Comparison of ENCODE assay signal across 10 cellular contexts in genomic region chr1:223738465-223739365, GRCh38. TPM values are rescaled to one million over a fixed set of nuclear protein-coding genes. Genes with fewer than 3 reads are reported as not detected.
DNase-seq lines count a peak whose midpoint lies in the region; ATAC-seq and TF ChIP-seq lines count a peak whose summit lies in the region.
"Had no signal": no experiment of that assay in that cellular context is flagged by ENCODE, and none has a peak within 500 bp of the region (broad histone marks: within the 10 kb centered on the region; RNA-seq: fewer than 3 reads in every experiment).

No MANE protein-coding gene starts in this region.

- no peak overlapping the region for H3K56ac ChIP-seq in IMR-90 (ENCODE audit: extremely low read depth, insufficient read depth, low read length)

- no peak overlapping the region for H3K18ac ChIP-seq in IMR-90 (ENCODE audit: low read depth, low read length)
- H3K18ac ChIP-seq in neuronal stem cell (ENCODE audit: low read length) = no peak overlapping the region

- H2BK120ac ChIP-seq in IMR-90 (ENCODE audit: low read depth, low read length) (no peak overlapping the region), neuronal stem cell (ENCODE audit: low read depth, low read length) (no peak overlapping the region)

- no peak for TF ChIP-seq RAD21 in IMR-90 (IDR thresholded peaks at IDR 0.05; ENCODE audit: low read length)

- POLR2A ChIA-PET in IMR-90 (lab: Charles Lee; ENCODE audit: unreplicated experiment) = no interaction called here
- POLR2A ChIA-PET in MCF 10A (lab: Yijun Ruan, JAX) = interaction anchor here (0.7 to 6.2 kb wide), 16 partner anchors 8 to 38 kb away, joined by 3 to 64 read pairs (median 7); partner anchors contain the start of gene CAPN2

- CTCF ChIA-PET in IMR-90 (lab: Yijun Ruan, JAX) (interaction anchor here (2.2 kb wide), 1 partner anchor 10 kb away, joined by 7 read pairs; no protein-coding TSS in a partner anchor), MCF 10A (lab: Yijun Ruan, JAX) (interaction anchor here (0.6 to 5.7 kb wide), 18 partner anchors 11 to 1179 kb away, joined by 3 to 70 read pairs (median 4); partner anchors contain the start of gene CAPN2)

- peaks cover 70% of the 10 kb centered on the region for H3K36me3 Mint-ChIP-seq in MCF 10A (ENCODE audit: insufficient read depth, unreplicated experiment)

- peaks cover 42% of the 10 kb centered on the region for H3K4me1 Mint-ChIP-seq in MCF 10A (ENCODE audit: insufficient read depth, unreplicated experiment)

- DNase-seq in IMR-90 (no peak), MCF 10A (ENCODE audit: unreplicated experiment) (peak; percentile 72), kidney glomerular epithelial cell (lab: John Stamatoyannopoulos, UW) (peak; percentile 77), stomach (peak; percentile 75), cortex of kidney (lab: John Stamatoyannopoulos, UW) (no peak), neuronal stem cell (ENCODE audit: low spot score) (no peak), DMS 273 treated with DMSO at 0.1 percent for 48 hours (lab: John Stamatoyannopoulos, UW) (no peak), CD1c-positive myeloid dendritic cell (ENCODE audit: extremely low spot score) (no peak)
- DNase-seq: activated CD4-positive, alpha-beta T cell treated with anti-CD3 and anti-CD28 coated beads, Interleukin-2, amount 10 ng/mL, durations not matched to agents 7 days and 5 days; anterior cingulate cortex had no signal

- no TSS peak for BruUV-seq in IMR-90 (replicated peaks; lab: Mats Ljungman, UMichigan)
- BruUV-seq in MCF 10A (replicated peaks; lab: Mats Ljungman, UMichigan) = no TSS peak

- H3K4me2 ChIP-seq in IMR-90 (ENCODE audit: low read depth, low read length) (no peak overlapping the region), neuronal stem cell (ENCODE audit: insufficient read depth, low read length, poor library complexity, severe bottlenecking) (no peak overlapping the region)

- intact Hi-C loops in IMR-90 (cut with micrococcal nuclease) (no loop called here), MCF 10A (cut with micrococcal nuclease) (loop anchor here (2.0 kb wide), 1 partner anchor 38 kb away; no protein-coding TSS in a partner anchor), stomach (cut with DNase I; ENCODE audit: low total_unique reads) (no loop called here)

- H3K36me3 ChIP-seq in IMR-90 (ENCODE audit: control insufficient read depth, insufficient read depth, low read length) = peaks cover 44% of the 10 kb centered on the region
- peaks cover 4 to 49% (median 10%) of the 10 kb centered on the region in 4 donors for H3K36me3 ChIP-seq in stomach
- H3K36me3 ChIP-seq in neuronal stem cell (replicated peaks in 1 of 2; ENCODE audit: control insufficient read depth in 2 of 2, insufficient read depth in 2 of 2, low read length in 2 of 2) = peaks cover 8 to 31% of the 10 kb centered on the region in 2 donors

- no peak overlapping the region for H2BK20ac ChIP-seq in IMR-90 (ENCODE audit: low read depth, low read length)

- H3K9ac ChIP-seq in IMR-90 (ENCODE audit: low read depth, low read length) (no peak overlapping the region), neuronal stem cell (ENCODE audit: low read depth, low read length, poor library complexity) (no peak overlapping the region)

- no peak overlapping the region for H3K4me3 Mint-ChIP-seq in MCF 10A (ENCODE audit: unreplicated experiment)
- H3K4me3 Mint-ChIP-seq: activated CD4-positive, alpha-beta T cell treated with anti-CD3 and anti-CD28 coated beads, Interleukin-2, amount 10 ng/mL, durations not matched to agents 7 days and 5 days had no signal

- H4K91ac ChIP-seq in IMR-90 (ENCODE audit: insufficient read depth, low read depth, low read length) (no peak overlapping the region), neuronal stem cell (ENCODE audit: low read depth, low read length, poor library complexity) (no peak overlapping the region)

- H2BK5ac ChIP-seq in IMR-90 (ENCODE audit: low read depth, low read length, poor library complexity, severe bottlenecking) = peak overlapping the region; percentile 13
- no peak overlapping the region for H2BK5ac ChIP-seq in neuronal stem cell (ENCODE audit: low read length)

- no peak overlapping the region for H4K8ac ChIP-seq in IMR-90 (ENCODE audit: low read depth in 2 of 2, low read length in 2 of 2)
- H4K8ac ChIP-seq in neuronal stem cell (ENCODE audit: low read depth, low read length) = no peak overlapping the region

- no peak overlapping the region for H2AFZ ChIP-seq in IMR-90 (replicated peaks; ENCODE audit: low read length, poor library complexity)
- no peak overlapping the region for H2AFZ ChIP-seq in neuronal stem cell (ENCODE audit: low read length)

- TF ChIP-seq CTCF in IMR-90 (conservative IDR thresholded peaks at IDR 0.05; ENCODE audit: low read depth, low read length) = no peak
- TF ChIP-seq CTCF in MCF 10A (IDR thresholded peaks at IDR 0.05; ENCODE audit: unreplicated experiment) = no peak
- TF ChIP-seq CTCF in stomach (IDR thresholded peaks at IDR 0.05) = no peak

- in situ Hi-C loops in IMR-90 (cut with MboI; ENCODE audit: low sequenced_read_pairs) = no loop called here

- H3K9me1 ChIP-seq in IMR-90 (ENCODE audit: insufficient read depth, low read length) = peaks cover 46% of the 10 kb centered on the region

- H3K9me3 Mint-ChIP-seq in MCF 10A (ENCODE audit: unreplicated experiment) = no peaks in the 10 kb centered on the region
- H3K9me3 Mint-ChIP-seq: activated CD4-positive, alpha-beta T cell treated with anti-CD3 and anti-CD28 coated beads, Interleukin-2, amount 10 ng/mL, durations not matched to agents 7 days and 5 days had no signal

- H3K27me3 ChIP-seq in IMR-90 (ENCODE audit: control insufficient read depth, insufficient read depth, low read length) (no peaks in the 10 kb centered on the region), stomach (no peaks in the 10 kb centered on the region), neuronal stem cell (ENCODE audit: control insufficient read depth in 3 of 3, insufficient read depth in 3 of 3, low read depth in 1 of 3, low read length in 3 of 3) (no peaks in the 10 kb centered on the region)

- H3K79me1 ChIP-seq in IMR-90 (ENCODE audit: low read depth in 1 of 2, low read length in 2 of 2) (peaks cover 60 to 83% of the 10 kb centered on the region in 2 experiments), neuronal stem cell (ENCODE audit: low read depth, low read length) (no peaks in the 10 kb centered on the region)

- no peaks in the 10 kb centered on the region for H3K27me3 Mint-ChIP-seq in MCF 10A (ENCODE audit: insufficient read depth, unreplicated experiment)
- H3K27me3 Mint-ChIP-seq: activated CD4-positive, alpha-beta T cell treated with anti-CD3 and anti-CD28 coated beads, Interleukin-2, amount 10 ng/mL, durations not matched to agents 7 days and 5 days had no signal

- H2BK15ac ChIP-seq in IMR-90 (ENCODE audit: low read depth, low read length) = no peak overlapping the region
- no peak overlapping the region for H2BK15ac ChIP-seq in neuronal stem cell (ENCODE audit: low read length)

- H3K4me3 ChIP-seq in IMR-90 (ENCODE audit: insufficient read depth, low read depth, low read length) (no peak overlapping the region), stomach (peak overlapping the region in 1 of 4 donors; percentile 10), neuronal stem cell (ENCODE audit: low read length in 2 of 2) (no peak overlapping the region)

- H2AK5ac ChIP-seq in IMR-90 (ENCODE audit: low read depth, low read length) (no peak overlapping the region; the same call in 1 of the 2 replicates), neuronal stem cell (ENCODE audit: low read depth, low read length) (no peak overlapping the region)

- H3K27ac Mint-ChIP-seq in MCF 10A (ENCODE audit: low read depth, unreplicated experiment) = peak overlapping the region; percentile 82
- H3K27ac Mint-ChIP-seq: activated CD4-positive, alpha-beta T cell treated with anti-CD3 and anti-CD28 coated beads, Interleukin-2, amount 10 ng/mL, durations not matched to agents 7 days and 5 days had no signal

- TF ChIP-seq POLR2A in IMR-90 (IDR thresholded peaks at IDR 0.05; ENCODE audit: low read depth, low read length) (no peak), stomach (IDR thresholded peaks at IDR 0.05) (no peak)

- dilution Hi-C loops in IMR-90 (cut with HindIII; ENCODE audit: low sequenced_read_pairs, unreplicated experiment) = no loop called here

- H3K14ac ChIP-seq in IMR-90 (replicated peaks; ENCODE audit: low read depth, low read length) (no peak overlapping the region), neuronal stem cell (ENCODE audit: low read length) (no peak overlapping the region)

- no peak overlapping the region; the same call in 1 of the 2 replicates for H3K23ac ChIP-seq in IMR-90 (ENCODE audit: low read depth, low read length)
- H3K23ac ChIP-seq in neuronal stem cell (ENCODE audit: low read depth, low read length, poor library complexity) = no peak overlapping the region

- H2BK12ac ChIP-seq in neuronal stem cell (ENCODE audit: low read length) = no peak overlapping the region

- TF ChIP-seq EP300 in stomach (IDR thresholded peaks at IDR 0.05) = no peak

- H2AK9ac ChIP-seq in IMR-90 (replicated peaks; ENCODE audit: low read depth, low read length, poor library complexity) = no peak overlapping the region

- H4K20me1 ChIP-seq in IMR-90 (ENCODE audit: insufficient read depth, low read length) = peaks cover 86% of the 10 kb centered on the region

- H3K9me3 ChIP-seq in IMR-90 (ENCODE audit: control insufficient read depth, insufficient read depth, low read length) (no peaks in the 10 kb centered on the region), stomach (no peaks in the 10 kb centered on the region), neuronal stem cell (replicated peaks in 1 of 2; ENCODE audit: control insufficient read depth in 2 of 2, insufficient read depth in 1 of 2, low read depth in 1 of 2, low read length in 2 of 2) (no peaks in the 10 kb centered on the region)

- H3K27ac ChIP-seq in IMR-90 (ENCODE audit: insufficient read depth, low read length) (no peak overlapping the region), stomach (peak overlapping the region; percentile 83 to 94 (median 89)), neuronal stem cell (replicated peaks; ENCODE audit: low read length) (no peak overlapping the region)

- no CpG with 5 or more reads among the region's 14 CpGs for WGBS in IMR-90 (ENCODE audit: extremely low coverage in 2 of 2, insufficient read length in 1 of 2), 2 experiments
- WGBS in stomach, 5 donors = 29 to 44% (median 35%) methylated on average over 14 of the region's 14 CpGs
- no CpG with 5 or more reads among the region's 14 CpGs for WGBS in neuronal stem cell (ENCODE audit: extremely low coverage in 2 of 2, insufficient read length in 2 of 2, insufficient replicate concordance in 1 of 2), 2 donors

- no peak overlapping the region for H4K5ac ChIP-seq in IMR-90 (ENCODE audit: low read depth, low read length)

- H3K4ac ChIP-seq in IMR-90 (ENCODE audit: low read depth, low read length) = no peak overlapping the region
- H3K4ac ChIP-seq in neuronal stem cell (ENCODE audit: low read length) = no peak overlapping the region

- H3K4me1 ChIP-seq in IMR-90 (ENCODE audit: control insufficient read depth, insufficient read depth, low read length) (peaks cover 12% of the 10 kb centered on the region), stomach (peaks cover 49 to 96% (median 86%) of the 10 kb centered on the region in 4 donors), neuronal stem cell (ENCODE audit: control insufficient read depth in 2 of 2, insufficient read depth in 1 of 2, low read depth in 1 of 2, low read length in 2 of 2) (peaks cover 0 to 3% of the 10 kb centered on the region in 2 donors)

- ATAC-seq in IMR-90 (ENCODE audit: low read depth) = no peak

RNA-seq across cellular contexts. Expression of gene CAPN2, which starts 26.4 kb away (rescaled TPM):
- total RNA-seq in IMR-90 (2012; rRNA removed) = 430 and 460 TPM in 2 replicates
- polyA plus RNA-seq in IMR-90 (2012; rRNA removed) = 333 and 339 TPM in 2 replicates
- polyA plus RNA-seq in IMR-90 (2012; cell fraction: cytosol; rRNA removed) = 193 and 197 TPM in 2 replicates
- 292 and 717 TPM in 2 replicates for polyA plus RNA-seq in IMR-90 (2012; cell fraction: nucleus; rRNA removed; ENCODE audit: low replicate concordance)
- total RNA-seq in MCF 10A (2022) = 513 and 622 TPM in 2 replicates
- 100 to 1,000 TPM; 224 to 739 (median 358) TPM for total RNA-seq in stomach
- 100 to 1,000 TPM; 128 to 171 (median 161) TPM for polyA plus RNA-seq in stomach
- 50.4 TPM for polyA plus RNA-seq in neuronal stem cell (2013, experiment 1 of 2)
- 50.8 TPM for polyA plus RNA-seq in neuronal stem cell (2013, experiment 2 of 2)

Comparison
In these comparisons a context has a peak if more than half of its experiments do, and no peak if none do; other contexts are left out.
1. DNase-seq: peak in MCF 10A (single experiment), kidney glomerular epithelial cell (single experiment) and stomach (single experiment); none in IMR-90 (single experiment), cortex of kidney (single experiment), neuronal stem cell (single experiment), DMS 273 treated with DMSO at 0.1 percent for 48 hours (single experiment) and CD1c-positive myeloid dendritic cell (single experiment).
2. H3K27ac ChIP-seq: peak in stomach (5 of 5); none in IMR-90 (single experiment) and neuronal stem cell (single experiment).